Comparison of ENCODE assay signal across 8 cellular contexts in the genomic region with DNA sequence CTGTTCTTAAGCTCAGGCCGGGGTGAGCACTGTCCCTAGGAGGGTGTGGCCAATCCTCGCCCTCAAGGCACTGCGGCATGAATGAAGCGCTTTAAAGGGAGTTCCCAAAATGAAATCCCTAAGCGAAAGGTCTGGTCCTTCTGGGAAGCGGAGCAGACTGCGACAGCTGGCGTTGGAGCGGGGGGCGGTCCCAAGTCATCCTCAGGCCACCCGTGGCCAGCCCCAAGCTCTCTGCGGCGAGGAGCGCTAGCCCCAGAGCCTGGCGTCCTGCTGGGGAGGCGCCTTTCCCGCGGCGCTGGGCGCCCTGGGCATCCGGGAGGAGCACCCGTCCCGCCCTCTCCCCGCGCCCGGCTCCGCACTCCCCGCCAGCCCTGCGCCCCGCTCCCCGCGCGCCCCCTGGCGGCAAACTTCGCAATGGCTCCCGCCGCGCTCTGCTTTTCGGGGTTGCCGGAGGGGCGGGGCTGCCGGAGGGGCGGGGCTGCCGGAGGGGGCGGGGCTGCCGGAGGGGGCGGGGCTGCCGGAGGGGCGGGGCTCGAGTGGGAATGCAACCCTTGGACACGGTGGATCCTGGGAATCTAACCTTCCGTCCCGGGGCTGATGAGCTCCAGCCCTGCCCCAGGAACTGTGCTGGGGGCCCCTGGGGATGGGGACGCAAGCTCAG. TPM values are rescaled to one million over a fixed set of nuclear protein-coding genes. Genes with fewer than 3 reads are reported as not detected.
DNase-seq lines count a peak whose midpoint lies in the region; FAIRE-seq and TF ChIP-seq lines count a peak whose summit lies in the region.

No MANE protein-coding gene starts in this region.

- DNase-seq in AML-193 (lab: John Stamatoyannopoulos, UW) (peak; percentile 57 to 69), GM19240 (ENCODE audit: insufficient read length, low spot score) (peak; percentile 83), HTR-8/SVneo (ENCODE audit: insufficient read length, low spot score) (peak; percentile 93), OCI-LY7 (ENCODE audit: low spot score) (peak; percentile 73), activated T-cell treated with anti-CD3 and anti-CD28 coated beads for 24 hours (ENCODE audit: low read depth) (peak; percentile 90)
- DNase-seq in stimulated activated CD8-positive, alpha-beta memory T cell treated with anti-CD3 and anti-CD28 coated beads, Interleukin-4, amount 100 ng/mL, for 48 hours: peak; percentile 98

- H3K9ac ChIP-seq in mucosa of stomach (ENCODE audit: low read length): peak overlapping the region; percentile 53

- WGBS in esophagus, 2 donors: 0 to 1% methylated on average over 32 to 54 of the region's 54 CpGs

- intact Hi-C loops in OCI-LY7 (cut with micrococcal nuclease; ENCODE audit: unreplicated experiment): loop anchor here (1.0 to 2.0 kb wide), 2 partner anchors 58 to 100 kb away; no protein-coding TSS in a partner anchor

- H3K36me3 ChIP-seq in OCI-LY7 (ENCODE audit: insufficient read depth, low read length): no peaks in the 10 kb centered on the region
- H3K36me3 ChIP-seq in esophagus (ENCODE audit: control insufficient read depth in 2 of 2, insufficient read depth in 2 of 2, low read length in 1 of 2): no peaks in the 10 kb centered on the region
- no peaks in the 10 kb centered on the region for H3K36me3 ChIP-seq in mucosa of stomach (ENCODE audit: control insufficient read depth, insufficient read depth, low read length)

- FAIRE-seq in HTR-8/SVneo (lab: Jason Lieb, UNC): peak; percentile 84

- TF ChIP-seq CTCF in OCI-LY7 (conservative IDR thresholded peaks at IDR 0.05; ENCODE audit: low read length): peak; percentile 75

- H3K4me1 ChIP-seq in OCI-LY7 (ENCODE audit: insufficient read depth, low read length, poor library complexity, severe bottlenecking): no peaks in the 10 kb centered on the region
- peaks cover 3 to 13% of the 10 kb centered on the region in 2 donors for H3K4me1 ChIP-seq in esophagus (ENCODE audit: control insufficient read depth in 2 of 2, insufficient read depth in 2 of 2, low read length in 1 of 2)
- peaks cover 24% of the 10 kb centered on the region for H3K4me1 ChIP-seq in mucosa of stomach (ENCODE audit: control insufficient read depth, insufficient read depth, low read length)

- CTCF ChIA-PET in OCI-LY7 (lab: Charles Lee; ENCODE audit: unreplicated experiment): interaction anchor here (0.6 to 1.1 kb wide), 5 partner anchors 9 to 314 kb away, joined by 3 to 9 read pairs (median 4); partner anchors contain the start of gene SIVA1

- H3K9me2 ChIP-seq in OCI-LY7 (ENCODE audit: insufficient read depth, low read length): no peaks in the 10 kb centered on the region

- POLR2A ChIA-PET in OCI-LY7 (lab: Charles Lee): interaction anchor here (1.2 kb wide), 1 partner anchor 74 kb away, joined by 5 read pairs; the partner anchor contains the start of gene SIVA1

- no peaks in the 10 kb centered on the region for H3K27me3 ChIP-seq in esophagus (ENCODE audit: control insufficient read depth in 1 of 2, insufficient read depth in 2 of 2, low read length in 2 of 2)
- peaks cover 13% of the 10 kb centered on the region for H3K27me3 ChIP-seq in mucosa of stomach (ENCODE audit: control insufficient read depth, insufficient read depth, low read length)

- BruUV-seq in OCI-LY7 (replicated peaks; lab: Mats Ljungman, UMichigan): no TSS peak

- H3K27ac ChIP-seq in OCI-LY7 (ENCODE audit: low read depth, low read length, poor library complexity, severe bottlenecking) (no peak overlapping the region), esophagus (ENCODE audit: low read depth in 2 of 2, low read length in 1 of 2) (peak overlapping the region; percentile 5 to 74)

- H3K79me2 ChIP-seq in OCI-LY7 (ENCODE audit: insufficient read depth, low read depth, low read length): no peaks in the 10 kb centered on the region

- no peaks in the 10 kb centered on the region for H4K20me1 ChIP-seq in OCI-LY7 (ENCODE audit: insufficient read depth, low read length)

- H3K4me2 ChIP-seq in OCI-LY7 (ENCODE audit: low read length): peak overlapping the region; percentile 43; the same call in 1 of the 2 replicates

- H3K9me3 ChIP-seq in OCI-LY7 (ENCODE audit: low read length): no peaks in the 10 kb centered on the region
- H3K9me3 ChIP-seq in esophagus (ENCODE audit: control insufficient read depth in 2 of 2, insufficient read depth in 1 of 2, low read depth in 1 of 2, low read length in 1 of 2): no peaks in the 10 kb centered on the region
- no peaks in the 10 kb centered on the region for H3K9me3 ChIP-seq in mucosa of stomach (ENCODE audit: control insufficient read depth, low read length)

- H3K4me3 ChIP-seq in OCI-LY7 (ENCODE audit: low read depth, low read length, poor library complexity, severe bottlenecking) (no peak overlapping the region), esophagus (ENCODE audit: low read depth in 1 of 2, low read length in 2 of 2) (peak overlapping the region; percentile 50 to 52), mucosa of stomach (ENCODE audit: low read length) (peak overlapping the region; percentile 41)

- no peak overlapping the region for H2AFZ ChIP-seq in OCI-LY7 (ENCODE audit: low read length)

RNA-seq across cellular contexts. Expression of gene ZBTB42, which starts 25.4 kb away (rescaled TPM):
- total RNA-seq in OCI-LY7 (2014; rRNA removed; shearing (Covaris generic)): 0.98 and 2.4 TPM in 2 replicates
- 1.9 and 2.4 TPM in 2 replicates for total RNA-seq in OCI-LY7 (2022)
- polyA plus RNA-seq in esophagus: 1 to 10 TPM; 5.0 TPM

RNA-seq across cellular contexts. Expression of gene AKT1, which starts 30.8 kb away (rescaled TPM):
- total RNA-seq in OCI-LY7 (2014; rRNA removed; shearing (Covaris generic)): 75.4 and 83.0 TPM in 2 replicates
- total RNA-seq in OCI-LY7 (2022): 108 and 109 TPM in 2 replicates
- polyA plus RNA-seq in esophagus: 10 to 100 TPM; 62.6 to 62.9 TPM

RNA-seq across cellular contexts. Expression of gene CEP170B, which starts 38.7 kb away (rescaled TPM):
- 0.16 TPM in 1 of 2 replicates, not detected in the other for total RNA-seq in OCI-LY7 (2014; rRNA removed; shearing (Covaris generic))
- total RNA-seq in OCI-LY7 (2022): 0.09 and 0.10 TPM in 2 replicates
- polyA plus RNA-seq in esophagus: 10 to 100 TPM; 19.8 to 37.5 TPM
